17 cellular contexts compared by ENCODE assay signal in the genomic region with DNA sequence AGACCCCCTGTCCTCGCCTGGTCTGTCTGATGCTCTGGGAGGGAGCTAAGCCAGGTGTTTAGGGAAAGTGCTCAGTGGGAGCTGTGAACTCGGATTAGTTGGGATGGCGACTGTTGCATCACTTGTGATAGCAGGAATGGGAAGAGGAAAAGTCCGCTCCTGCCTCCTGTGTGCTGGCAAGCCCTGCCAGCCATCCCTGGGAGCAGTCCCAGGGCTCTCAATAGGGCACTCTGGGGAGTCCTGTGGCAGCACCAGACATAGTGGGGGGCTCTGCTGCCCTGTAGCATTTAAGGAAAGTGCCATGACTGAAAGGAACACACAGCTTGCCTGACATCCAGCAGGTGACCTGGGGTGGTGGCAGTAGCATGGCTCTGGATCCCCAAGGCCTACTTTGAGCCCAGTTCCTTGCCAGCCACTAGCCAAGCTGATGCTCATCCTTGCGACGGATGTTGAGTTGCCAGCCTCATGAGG.
"Had no signal": no experiment of that assay in that cellular context is flagged by ENCODE, and none has a peak within 500 bp of the region (broad histone marks: within the 10 kb centered on the region; RNA-seq: fewer than 3 reads in every experiment).

No MANE protein-coding gene starts in this region.

- H3K36me3 ChIP-seq: thyroid gland had no signal

- H3K4me3 ChIP-seq: lung, psoas muscle, SK-N-MC, thyroid gland had no signal

- H3K4me3 Mint-ChIP-seq: effector memory CD8-positive, alpha-beta T cell had no signal

- H3K9me3 Mint-ChIP-seq: effector memory CD8-positive, alpha-beta T cell had no signal

- H3K27me3 ChIP-seq: thyroid gland had no signal

- H3K9me3 ChIP-seq: psoas muscle, thyroid gland had no signal

- H3K27ac ChIP-seq: epithelial cell of prostate, psoas muscle, SK-N-MC, thyroid gland had no signal

- H3K27ac Mint-ChIP-seq: effector memory CD8-positive, alpha-beta T cell had no signal

- ATAC-seq: effector memory CD8-positive, alpha-beta T cell; psoas muscle had no signal

- DNase-seq: activated CD4-positive, alpha-beta T cell treated with anti-CD3 and anti-CD28 coated beads for 1 hour; activated CD4-positive, alpha-beta T cell treated with anti-CD3 and anti-CD28 coated beads, Interleukin-2, amount 50 U/mL, for 48 hours; activated naive CD4-positive, alpha-beta T cell treated with Interleukin-2 at 50 U/mL for 16 hours; cerebellar nuclear complex; dermis blood vessel endothelial cell; effector memory CD8-positive, alpha-beta T cell; foreskin melanocyte; midbrain; nucleus accumbens; psoas muscle; stimulated activated CD4-positive, alpha-beta T cell treated with anti-CD3 and anti-CD28 coated beads, Interleukin-12 subunit alpha, Interleukin-12 subunit beta, amount 100 ng/mL, for 4 hours; stimulated activated CD4-positive, alpha-beta T cell treated with anti-CD3 and anti-CD28 coated beads, Interleukin-2, amount 100 ng/mL, for 24 hours; T-helper 9 cell; thyroid gland had no signal
